1 cellular context compared by ENCODE assay signal in genomic region chr1:52056110-52056936, GRCh38.
A peak's percentile ranks its signal among the peaks of the same experiment; 100 is the strongest.
TF ChIP-seq lines count a peak whose summit lies in the region.

TSS of gene BTF3L4 (plus strand) at chr1:52056295. CDS start at chr1:52059848, 3,553 bp downstream.

TF ChIP-seq in SK-N-SH, 30 proteins besides CTCF, POLR2A, EP300 and RAD21 (continued from another document):
- no peak for TF ChIP-seq IRF3 (IDR thresholded peaks at IDR 0.05; ENCODE audit: low read depth, low read length)
- peak; percentile 85 for TF ChIP-seq MAX (IDR thresholded peaks at IDR 0.05; ENCODE audit: low read depth)
- TF ChIP-seq MXI1 (IDR thresholded peaks at IDR 0.05; ENCODE audit: low read depth, low read length): peak; percentile 78
- no peak for TF ChIP-seq ZBTB33 (IDR thresholded peaks at IDR 0.05; ENCODE audit: borderline replicate concordance, low read depth)
- peak; percentile 66 for TF ChIP-seq NRF1 (IDR thresholded peaks at IDR 0.05; ENCODE audit: low read depth, low read length)
